1 cellular context compared by ENCODE assay signal in genomic region chr6:14079971-14080370, GRCh38.
TF ChIP-seq lines count a peak whose summit lies in the region.

No MANE protein-coding gene starts in this region.

TF ChIP-seq in GM23338, 12 proteins besides CTCF, POLR2A, EP300 and RAD21 (continued from another document):
- no peak for TF ChIP-seq ZNF462 (CRISPR knock-in tag; IDR thresholded peaks at IDR 0.05)
- TF ChIP-seq ETS1 (IDR thresholded peaks at IDR 0.05), result no peak
- no peak for TF ChIP-seq ZNF114 (CRISPR knock-in tag; IDR thresholded peaks at IDR 0.05)
TF ChIP-seq in GM23338: peak in this region for 0.
